Comparison of ENCODE assay signal across 36 cellular contexts in genomic region chr14:77246784-77247183, GRCh38. TPM values are rescaled to one million over a fixed set of nuclear protein-coding genes. Genes with fewer than 3 reads are reported as not detected.
"Had no signal": no experiment of that assay in that cellular context is flagged by ENCODE, and none has a peak within 500 bp of the region (broad histone marks: within the 10 kb centered on the region; RNA-seq: fewer than 3 reads in every experiment).

No MANE protein-coding gene starts in this region.

- H3K9me3 ChIP-seq: adrenal gland, ascending aorta, body of pancreas, breast epithelium had no signal

- H3K36me3 ChIP-seq: adrenal gland, ascending aorta, brain microvascular endothelial cell, breast epithelium, cardiac muscle cell had no signal

- ATAC-seq: activated naive CD4-positive, alpha-beta T cell treated with anti-CD3 and anti-CD28 coated beads, Interleukin-2, amount 50 U/mL, for 72 hours; activated naive CD8-positive, alpha-beta T cell treated with anti-CD3 and anti-CD28 coated beads, Interleukin-2, amount 50 U/mL, for 24 hours; activated T-cell treated with anti-CD3 and anti-CD28 coated beads, Interleukin-2, amount 50 U/mL, for 4 hours; activated T-cell treated with anti-CD3 and anti-CD28 coated beads, Interleukin-2, amount 50 U/mL, for 72 hours; activated T-helper 17 cell treated with anti-CD3 and anti-CD28 coated beads, Interleukin-2, amount 50 U/mL, for 72 hours; body of pancreas had no signal

- H3K27me3 ChIP-seq: adrenal gland, ascending aorta, body of pancreas, brain microvascular endothelial cell, breast epithelium, cardiac muscle cell had no signal

- H3K4me3 ChIP-seq: adrenal gland, ascending aorta, body of pancreas, breast epithelium, cardiac muscle cell had no signal

- DNase-seq: activated effector memory CD4-positive, alpha-beta T cell treated with anti-CD3 and anti-CD28 coated beads, Interleukin-2, amount 50 U/mL, for 16 hours; activated effector memory CD4-positive, alpha-beta T cell treated with Interleukin-2 at 50 U/mL for 16 hours; activated gamma-delta T cell; activated gamma-delta T cell treated with Interleukin-2 at 50 U/mL for 16 hours; activated naive CD4-positive, alpha-beta T cell; activated naive CD4-positive, alpha-beta T cell treated with anti-CD3 and anti-CD28 coated beads for 36 hours; activated naive CD4-positive, alpha-beta T cell treated with anti-CD3 and anti-CD28 coated beads, Interleukin-2, amount 10 ng/mL, durations not matched to agents 7 days and 5 days; activated naive CD4-positive, alpha-beta T cell treated with anti-CD3 and anti-CD28 coated beads, Interleukin-2, amount 50 U/mL, for 16 hours; activated naive CD4-positive, alpha-beta T cell treated with Interleukin-2 at 50 U/mL for 16 hours; activated naive CD8-positive, alpha-beta T cell treated with anti-CD3 and anti-CD28 coated beads for 36 hours; activated naive CD8-positive, alpha-beta T cell treated with anti-CD3 and anti-CD28 coated beads, Interleukin-2, amount 10 ng/mL, durations not matched to agents 7 days and 5 days; activated naive CD8-positive, alpha-beta T cell treated with anti-CD3 and anti-CD28 coated beads, Interleukin-2, amount 50 U/mL, for 24 hours; activated T-cell treated with anti-CD3 and anti-CD28 coated beads, Interleukin-2, amount 50 U/mL, for 24 hours; activated T-cell treated with anti-CD3 and anti-CD28 coated beads, Interleukin-2, amount 50 U/mL, for 4 hours; activated T-cell treated with anti-CD3 and anti-CD28 coated beads, Interleukin-2, amount 50 U/mL, for 48 hours; activated T-cell treated with anti-CD3 and anti-CD28 coated beads, Interleukin-2, amount 50 U/mL, for 72 hours; amniotic stem cell; amygdala; anterior cingulate cortex; aorta; body of pancreas; brain microvascular endothelial cell; caudate nucleus; central memory CD4-positive, alpha-beta T cell; cerebellar nuclear complex had no signal

- H3K4me1 ChIP-seq: adrenal gland, ascending aorta, body of pancreas, breast epithelium had no signal

- H3K27ac ChIP-seq: adrenal gland, ascending aorta, body of pancreas, brain microvascular endothelial cell, breast epithelium, cardiac muscle cell had no signal

RNA-seq across cellular contexts. Expression of gene NGB, which starts 24.2 kb away (rescaled TPM):
- total RNA-seq: activated naive CD4-positive, alpha-beta T cell treated with anti-CD3 and anti-CD28 coated beads for 36 hours; activated naive CD4-positive, alpha-beta T cell treated with anti-CD3 and anti-CD28 coated beads, Interleukin-2, amount 50 U/mL, for 72 hours; activated naive CD8-positive, alpha-beta T cell treated with anti-CD3 and anti-CD28 coated beads for 36 hours; activated naive CD8-positive, alpha-beta T cell treated with anti-CD3 and anti-CD28 coated beads, Interleukin-2, amount 10 ng/mL, durations not matched to agents 7 days and 5 days; activated T-cell treated with anti-CD3 and anti-CD28 coated beads, Interleukin-2, amount 50 U/mL, for 4 hours; activated T-cell treated with anti-CD3 and anti-CD28 coated beads, Interleukin-2, amount 50 U/mL, for 72 hours; activated T-helper 1 cell treated with anti-CD3 and anti-CD28 coated beads, Interleukin-12 subunit alpha, Interleukin-12 subunit beta, Interleukin-2, Interleukin-4 antibody, amounts not matched to agents 30 ng/mL and 10 ng/mL and 1 ng/mL, durations not matched to agents 14 hours and 24 hours and 36 hours; activated T-helper 17 cell treated with anti-CD3 and anti-CD28 coated beads, Interleukin-2, amount 50 U/mL, for 72 hours; activated T-helper 2 cell treated with anti-CD3 and anti-CD28 coated beads, Interferon-gamma antibody, Interleukin-2, Interleukin-4, amounts not matched to agents 10 μg/mL and 5 μg/mL and 100 μg/mL, durations not matched to agents 14 hours and 24 hours and 36 hours; aorta; ascending aorta; astrocyte; breast epithelium; cardiac septum; chondrocyte had no signal
